3 cellular contexts compared by ENCODE assay signal in the genomic region with DNA sequence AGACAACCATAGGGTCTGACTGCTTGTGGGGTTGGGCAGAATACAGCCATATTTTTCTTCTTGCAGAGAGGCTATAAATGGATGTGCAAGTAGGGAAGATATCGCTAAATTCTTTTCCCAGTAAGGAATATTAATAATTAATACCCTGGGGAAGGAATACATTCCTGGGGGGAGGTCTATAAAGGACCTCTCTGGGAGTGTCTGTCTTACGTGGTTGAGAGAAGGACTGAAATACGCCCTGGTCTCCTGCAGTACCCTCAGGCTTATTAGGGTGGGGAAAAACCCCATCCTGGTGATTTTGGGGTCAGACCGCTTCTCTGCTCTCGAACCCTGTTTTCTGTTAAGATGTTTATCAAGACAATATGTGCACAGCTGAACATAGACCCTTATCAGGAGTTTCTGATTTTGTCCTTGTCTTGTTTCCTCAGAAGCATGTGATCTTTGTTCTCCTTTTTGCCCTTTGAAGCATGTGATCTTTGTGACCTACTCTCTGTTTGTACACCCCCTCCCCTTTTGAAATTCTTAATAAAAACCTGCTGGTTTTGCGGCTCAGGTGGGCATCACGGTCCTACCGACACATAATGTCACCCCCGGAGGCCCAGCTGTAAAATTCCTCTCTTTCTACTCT. TPM values are rescaled to one million over a fixed set of nuclear protein-coding genes. Genes with fewer than 3 reads are reported as not detected.
"Had no signal": no experiment of that assay in that cellular context is flagged by ENCODE, and none has a peak within 500 bp of the region (broad histone marks: within the 10 kb centered on the region; RNA-seq: fewer than 3 reads in every experiment).

No MANE protein-coding gene starts in this region.

RNA-seq across cellular contexts. Expression of gene ERN2, which starts 9.7 kb away (rescaled TPM):
- total RNA-seq: GM23248, H4, HFFc6 had no signal
- polyA plus RNA-seq: GM23248 had no signal

RNA-seq across cellular contexts. Expression of gene CHP2, which starts 32.1 kb away (rescaled TPM):
- total RNA-seq: GM23248, H4, HFFc6 had no signal
- polyA plus RNA-seq: GM23248 had no signal
